In the genomic region with DNA sequence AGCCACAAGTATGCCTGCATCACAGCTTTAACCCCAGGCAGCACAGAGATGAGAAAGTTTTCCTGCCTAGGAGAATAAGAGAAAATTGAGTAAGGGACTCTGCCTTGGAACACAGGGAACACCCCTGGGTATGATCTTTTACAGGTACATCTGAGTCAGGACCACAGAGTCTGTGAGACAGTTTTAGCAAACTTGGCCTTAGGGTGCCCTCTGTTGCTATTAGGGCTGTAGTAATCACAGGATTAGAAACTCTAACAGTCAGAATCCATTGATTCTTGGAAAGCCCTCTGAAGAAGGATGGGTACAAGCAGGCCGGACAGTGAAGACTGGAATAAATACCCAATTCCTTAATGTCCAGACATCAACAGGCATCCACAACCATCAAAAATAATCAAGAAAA, we compare ENCODE assay signal across 29 cellular contexts.
"Had no signal": no experiment of that assay in that cellular context is flagged by ENCODE, and none has a peak within 500 bp of the region (broad histone marks: within the 10 kb centered on the region; RNA-seq: fewer than 3 reads in every experiment).

No MANE protein-coding gene starts in this region.

- H3K4me3 Mint-ChIP-seq: natural killer cell; nephron; neural progenitor cell; stimulated activated effector memory CD8-positive, alpha-beta T cell treated with anti-CD3 and anti-CD28 coated beads, Interleukin-12 subunit alpha, Interleukin-12 subunit beta, amount 100 ng/mL, for 72 hours; stimulated activated naive B cell treated with anti-CD40 and anti-IgM and Interleukin-4, amounts not matched to agents 10 μg/mL and 1 μg/mL and 100 μg/mL, for 72 hours; stimulated activated naive CD8-positive, alpha-beta T cell treated with anti-CD3 and anti-CD28 coated beads, Interleukin-15, Interleukin-2, amounts not matched to agents 100 ng/mL and 50 ng/mL, for 24 hours had no signal

- H3K27me3 Mint-ChIP-seq: progenitor cell of endocrine pancreas; stimulated activated naive B cell treated with anti-CD40 and anti-IgM and Interleukin-4, amounts not matched to agents 10 μg/mL and 1 μg/mL and 100 μg/mL, for 72 hours; stimulated activated naive CD8-positive, alpha-beta T cell treated with anti-CD3 and anti-CD28 coated beads, Interleukin-15, Interleukin-2, amounts not matched to agents 100 ng/mL and 50 ng/mL, for 24 hours had no signal

- DNase-seq: natural killer cell; occipital lobe; ovary; posterior cingulate gyrus; psoas muscle; right cardiac atrium; right lobe of liver; sigmoid colon; small intestine; stimulated activated CD4-positive, alpha-beta T cell treated with anti-CD3 and anti-CD28 coated beads, Interleukin-15, amount 100 ng/mL, for 24 hours; stimulated activated CD4-positive, alpha-beta T cell treated with anti-CD3 and anti-CD28 coated beads, Interleukin-2, amount 100 ng/mL, for 24 hours; stimulated activated CD4-positive, alpha-beta T cell treated with anti-CD3 and anti-CD28 coated beads, Interleukin-2, amount 100 ng/mL, for 48 hours; stimulated activated CD4-positive, alpha-beta T cell treated with anti-CD3 and anti-CD28 coated beads, Interleukin-4, amount 100 ng/mL, for 24 hours; stimulated activated naive B cell treated with anti-CD40 and anti-IgM and Interleukin-4, amounts not matched to agents 10 μg/mL and 1 μg/mL and 100 μg/mL, for 72 hours; stimulated activated naive CD4-positive, alpha-beta T cell treated with Interleukin-2 at 50 U/mL for 16 hours; stomach; thyroid gland; trophoblast cell; upper lobe of left lung had no signal

- H3K27ac ChIP-seq: neural progenitor cell, ovary, parathyroid adenoma, psoas muscle, right lobe of liver, sigmoid colon, stomach, thoracic aorta, thyroid gland, tibial nerve, upper lobe of left lung, vagina had no signal

- ATAC-seq: natural killer cell; psoas muscle; right cardiac atrium; right lobe of liver; stimulated activated effector memory CD8-positive, alpha-beta T cell treated with anti-CD3 and anti-CD28 coated beads, Interleukin-12 subunit alpha, Interleukin-12 subunit beta, amount 100 ng/mL, for 72 hours; stimulated activated naive B cell treated with anti-CD40 and anti-IgM and Interleukin-4, amounts not matched to agents 10 μg/mL and 1 μg/mL and 100 μg/mL, for 72 hours had no signal

- H3K4me3 ChIP-seq: neural progenitor cell, ovary, psoas muscle, right lobe of liver, sigmoid colon, stomach, thoracic aorta, thyroid gland, tibial nerve, upper lobe of left lung, vagina had no signal

- H3K4me1 ChIP-seq: neural progenitor cell, parathyroid adenoma, psoas muscle, right lobe of liver, sigmoid colon, stomach, thyroid gland, tibial nerve, upper lobe of left lung, vagina had no signal

- H2AFZ ChIP-seq: neural progenitor cell, parathyroid adenoma had no signal

- H3K9ac ChIP-seq: neural progenitor cell, parathyroid adenoma had no signal

- H3K27ac Mint-ChIP-seq: natural killer cell; nephron; neural progenitor cell; progenitor cell of endocrine pancreas; stimulated activated effector memory CD8-positive, alpha-beta T cell treated with anti-CD3 and anti-CD28 coated beads, Interleukin-12 subunit alpha, Interleukin-12 subunit beta, amount 100 ng/mL, for 72 hours; stimulated activated naive B cell treated with anti-CD40 and anti-IgM and Interleukin-4, amounts not matched to agents 10 μg/mL and 1 μg/mL and 100 μg/mL, for 72 hours; stimulated activated naive CD8-positive, alpha-beta T cell treated with anti-CD3 and anti-CD28 coated beads, Interleukin-15, Interleukin-2, amounts not matched to agents 100 ng/mL and 50 ng/mL, for 24 hours had no signal

- H3K27me3 ChIP-seq: neural progenitor cell, ovary, right lobe of liver, sigmoid colon, stomach, thyroid gland, tibial nerve, upper lobe of left lung, vagina had no signal

- H3K79me2 ChIP-seq: parathyroid adenoma had no signal

- H3K4me2 ChIP-seq: neural progenitor cell had no signal

- FAIRE-seq: small intestine, urothelium cell line had no signal

- H3K4me1 Mint-ChIP-seq: natural killer cell; nephron; stimulated activated effector memory CD8-positive, alpha-beta T cell treated with anti-CD3 and anti-CD28 coated beads, Interleukin-12 subunit alpha, Interleukin-12 subunit beta, amount 100 ng/mL, for 72 hours; stimulated activated naive B cell treated with anti-CD40 and anti-IgM and Interleukin-4, amounts not matched to agents 10 μg/mL and 1 μg/mL and 100 μg/mL, for 72 hours had no signal

- H3K36me3 Mint-ChIP-seq: neural progenitor cell; stimulated activated effector memory CD8-positive, alpha-beta T cell treated with anti-CD3 and anti-CD28 coated beads, Interleukin-12 subunit alpha, Interleukin-12 subunit beta, amount 100 ng/mL, for 72 hours; stimulated activated naive B cell treated with anti-CD40 and anti-IgM and Interleukin-4, amounts not matched to agents 10 μg/mL and 1 μg/mL and 100 μg/mL, for 72 hours had no signal

- H3K9me3 ChIP-seq: ovary, right lobe of liver, thyroid gland, vagina had no signal

- H3K36me3 ChIP-seq: neural progenitor cell, ovary, right lobe of liver, sigmoid colon, stomach, thoracic aorta, thyroid gland, tibial nerve, upper lobe of left lung, vagina had no signal
